ENCODE assay signal across 14 cellular contexts in genomic region chr9:129583308-129584038, GRCh38. TPM values are rescaled to one million over a fixed set of nuclear protein-coding genes. Genes with fewer than 3 reads are reported as not detected.
DNase-seq lines count a peak whose midpoint lies in the region; ATAC-seq and TF ChIP-seq lines count a peak whose summit lies in the region.
"Had no signal": no experiment of that assay in that cellular context is flagged by ENCODE, and none has a peak within 500 bp of the region (broad histone marks: within the 10 kb centered on the region; RNA-seq: fewer than 3 reads in every experiment).

No MANE protein-coding gene starts in this region.

- POLR2A ChIA-PET in HEK293 (lab: Yijun Ruan, JAX) (interaction anchor here (1.0 to 1.4 kb wide), 3 partner anchors 9 to 409 kb away, joined by 3 to 6 read pairs (median 4); partner anchors contain the start of gene IER5L), A673 (lab: Charles Lee; ENCODE audit: low non-redundant PET) (no interaction called here)

- H3K36me3 ChIP-seq in HEK293 (ENCODE audit: control insufficient read depth in 2 of 2, insufficient read depth in 1 of 2, low read length in 2 of 2) (no peaks in the 10 kb centered on the region), A673 (ENCODE audit: insufficient read depth, low read length, poor library complexity, severe bottlenecking) (no peaks in the 10 kb centered on the region), uterus (no peaks in the 10 kb centered on the region)
- H3K36me3 ChIP-seq: heart left ventricle, SJCRH30, vagina had no signal

- DNase-seq in AG10803 (ENCODE audit: low read depth), result peak; percentile 51
- DNase-seq in SKM-1 treated with dmso at 0.1 percent for 144 hours (lab: John Stamatoyannopoulos, UW; ENCODE audit: unreplicated experiment), result peak; percentile 63
- DNase-seq in NCI-H524 treated with DMSO at 0.1 percent for 48 hours (lab: John Stamatoyannopoulos, UW), result no peak
- DNase-seq in A673 (ENCODE audit: low spot score), result no peak
- DNase-seq in uterus, result no peak
- DNase-seq in stimulated activated CD4-positive, alpha-beta T cell treated with anti-CD3 and anti-CD28 coated beads, Interleukin-4, amount 100 ng/mL, for 1 hour, result no peak
- DNase-seq: NCI-H1694 had no signal

- TF ChIP-seq CTCF in AG10803 (conservative IDR thresholded peaks at IDR 0.05; ENCODE audit: low read length), result no peak
- no peak for TF ChIP-seq CTCF in HEK293 (tag by site-specific recombination; IDR thresholded peaks at IDR 0.05)
- TF ChIP-seq CTCF in A673 (conservative IDR thresholded peaks at IDR 0.05; ENCODE audit: low read depth, low read length), result no peak
- TF ChIP-seq CTCF in uterus (IDR thresholded peaks at IDR 0.05), result no peak

- H3K27ac ChIP-seq in HEK293 (ENCODE audit: extremely low read depth, low read depth, low read length), result no peak overlapping the region
- no peak overlapping the region for H3K27ac ChIP-seq in A673 (ENCODE audit: low read depth, low read length, poor library complexity, severe bottlenecking)
- H3K27ac ChIP-seq in uterus, result no peak overlapping the region
- H3K27ac ChIP-seq: epithelial cell of prostate, SJCRH30 had no signal

- no peak for TF ChIP-seq POLR2A in uterus (IDR thresholded peaks at IDR 0.05)

- H3K27me3 ChIP-seq in A673 (replicated peaks; ENCODE audit: insufficient read depth, low read depth, low read length, poor library complexity), result no peaks in the 10 kb centered on the region
- H3K27me3 ChIP-seq in uterus, result no peaks in the 10 kb centered on the region
- H3K27me3 ChIP-seq: heart left ventricle, SJCRH30, vagina had no signal

- CTCF ChIA-PET in HEK293 (lab: Yijun Ruan, JAX), result interaction anchor here (0.8 to 2.0 kb wide), 4 partner anchors 9 to 41 kb away, joined by 3 to 6 read pairs (median 6); no protein-coding TSS in a partner anchor
- CTCF ChIA-PET in A673 (lab: Charles Lee), result no interaction called here

- H3K4me3 ChIP-seq in AG10803 (ENCODE audit: low read length) (no peak overlapping the region), HEK293 (ENCODE audit: low read depth, low read length) (no peak overlapping the region), A673 (ENCODE audit: low read depth, low read length, poor library complexity, severe bottlenecking) (no peak overlapping the region), uterus (no peak overlapping the region)
- H3K4me3 ChIP-seq: heart left ventricle, SJCRH30, vagina had no signal

- H3K9me3 ChIP-seq in HEK293 (ENCODE audit: control insufficient read depth, insufficient read depth, low read depth, low read length), result no peaks in the 10 kb centered on the region
- H3K9me3 ChIP-seq in A673 (ENCODE audit: low read depth, low read length, poor library complexity, severe bottlenecking), result no peaks in the 10 kb centered on the region
- H3K9me3 ChIP-seq in uterus, result no peaks in the 10 kb centered on the region
- H3K9me3 ChIP-seq: heart left ventricle, SJCRH30, vagina had no signal

- BruUV-seq in A673 (replicated peaks; lab: Mats Ljungman, UMichigan), result no TSS peak

- ATAC-seq in esophagus mucosa, result peak; percentile 26

- H3K4me1 ChIP-seq in HEK293 (ENCODE audit: control insufficient read depth, insufficient read depth, low read length), result no peaks in the 10 kb centered on the region
- H3K4me1 ChIP-seq in A673 (ENCODE audit: insufficient read depth, low read length, poor library complexity, severe bottlenecking), result peaks cover 12% of the 10 kb centered on the region
- H3K4me1 ChIP-seq in uterus, result no peaks in the 10 kb centered on the region
- H3K4me1 ChIP-seq: vagina had no signal

- intact Hi-C loops in A673 (cut with micrococcal nuclease; ENCODE audit: unreplicated experiment) (no loop called here), uterus (cut with DNase I; ENCODE audit: low total_unique reads) (no loop called here)

TF ChIP-seq in HEK293, 187 proteins besides CTCF, POLR2A, EP300 and RAD21 (continues in another document):
- TF ChIP-seq, protein P1, sequence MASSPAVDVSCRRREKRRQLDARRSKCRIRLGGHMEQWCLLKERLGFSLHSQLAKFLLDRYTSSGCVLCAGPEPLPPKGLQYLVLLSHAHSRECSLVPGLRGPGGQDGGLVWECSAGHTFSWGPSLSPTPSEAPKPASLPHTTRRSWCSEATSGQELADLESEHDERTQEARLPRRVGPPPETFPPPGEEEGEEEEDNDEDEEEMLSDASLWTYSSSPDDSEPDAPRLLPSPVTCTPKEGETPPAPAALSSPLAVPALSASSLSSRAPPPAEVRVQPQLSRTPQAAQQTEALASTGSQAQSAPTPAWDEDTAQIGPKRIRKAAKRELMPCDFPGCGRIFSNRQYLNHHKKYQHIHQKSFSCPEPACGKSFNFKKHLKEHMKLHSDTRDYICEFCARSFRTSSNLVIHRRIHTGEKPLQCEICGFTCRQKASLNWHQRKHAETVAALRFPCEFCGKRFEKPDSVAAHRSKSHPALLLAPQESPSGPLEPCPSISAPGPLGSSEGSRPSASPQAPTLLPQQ (tag by site-specific recombination; IDR thresholded peaks at IDR 0.05), result peak; percentile 44; the same call in 1 of the 2 replicates
- no peak for TF ChIP-seq ZNF513 (tag by site-specific recombination; IDR thresholded peaks at IDR 0.05)
- no peak for TF ChIP-seq ZNF677 (tag by site-specific recombination; IDR thresholded peaks at IDR 0.05)
- no peak for TF ChIP-seq ZNF366 (tag by site-specific recombination; conservative IDR thresholded peaks at IDR 0.05)
- TF ChIP-seq ZBTB1 (tag by site-specific recombination; IDR thresholded peaks at IDR 0.05), result no peak
- TF ChIP-seq ZNF561 (tag by site-specific recombination; IDR thresholded peaks at IDR 0.05; ENCODE audit: borderline replicate concordance), result no peak
- peak; percentile 83; the same call in 1 of the 2 replicates for TF ChIP-seq ZNF664 (tag by site-specific recombination; IDR thresholded peaks at IDR 0.05)
- no peak for TF ChIP-seq SP7 (tag by site-specific recombination; IDR thresholded peaks at IDR 0.05)
- TF ChIP-seq ZNF202 (tag by site-specific recombination; IDR thresholded peaks at IDR 0.05; ENCODE audit: borderline replicate concordance), result no peak
- no peak for TF ChIP-seq ZNF10 (tag by site-specific recombination; IDR thresholded peaks at IDR 0.05)
- no peak for TF ChIP-seq ZNF621 (tag by site-specific recombination; IDR thresholded peaks at IDR 0.05)
- no peak for TF ChIP-seq ZNF76 (tag by site-specific recombination; IDR thresholded peaks at IDR 0.05; ENCODE audit: borderline replicate concordance, low read depth)
- no peak for TF ChIP-seq ZNF585B (tag by site-specific recombination; IDR thresholded peaks at IDR 0.05)
- no peak for TF ChIP-seq ZSCAN5A (tag by site-specific recombination; IDR thresholded peaks at IDR 0.05)
- TF ChIP-seq, protein P2, sequence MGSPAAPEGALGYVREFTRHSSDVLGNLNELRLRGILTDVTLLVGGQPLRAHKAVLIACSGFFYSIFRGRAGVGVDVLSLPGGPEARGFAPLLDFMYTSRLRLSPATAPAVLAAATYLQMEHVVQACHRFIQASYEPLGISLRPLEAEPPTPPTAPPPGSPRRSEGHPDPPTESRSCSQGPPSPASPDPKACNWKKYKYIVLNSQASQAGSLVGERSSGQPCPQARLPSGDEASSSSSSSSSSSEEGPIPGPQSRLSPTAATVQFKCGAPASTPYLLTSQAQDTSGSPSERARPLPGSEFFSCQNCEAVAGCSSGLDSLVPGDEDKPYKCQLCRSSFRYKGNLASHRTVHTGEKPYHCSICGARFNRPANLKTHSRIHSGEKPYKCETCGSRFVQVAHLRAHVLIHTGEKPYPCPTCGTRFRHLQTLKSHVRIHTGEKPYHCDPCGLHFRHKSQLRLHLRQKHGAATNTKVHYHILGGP (tag by site-specific recombination; IDR thresholded peaks at IDR 0.05), result no peak
- TF ChIP-seq ZFP69B (tag by site-specific recombination; IDR thresholded peaks at IDR 0.05), result peak; percentile 54; the same call in 1 of the 2 replicates

RNA-seq across cellular contexts. Expression of gene C9orf50, which starts 37.4 kb away (rescaled TPM):
- total RNA-seq in esophagus mucosa, result not detected
- total RNA-seq in A673 (2021), result 0.28 TPM in 1 of 2 replicates, not detected in the other
- total RNA-seq in uterus, result under 1 TPM in 1 of 4 donors, not detected in 3; 0.35 TPM
- total RNA-seq: heart left ventricle, pulmonary artery endothelial cell, SJCRH30, vagina had no signal

RNA-seq across cellular contexts. Expression of gene NTMT1, which starts 42.5 kb away (rescaled TPM):
- 18.8 TPM for total RNA-seq in esophagus mucosa
- total RNA-seq in A673 (2021), result 82.8 and 87.1 TPM in 2 replicates
- 10 to 100 TPM in 3 of 4 donors, 1 to 10 TPM in 1; 1.8 to 30.8 (median 21.6) TPM for total RNA-seq in uterus

RNA-seq across cellular contexts. Expression of gene ASB6, which starts 58.5 kb away (rescaled TPM):
- total RNA-seq in esophagus mucosa (11.4 TPM), A673 (2021) (30.4 and 36.5 TPM in 2 replicates), uterus (10 to 100 TPM in 2 of 4 donors, 1 to 10 TPM in 2; 1.3 to 20.3 (median 8.5) TPM)

Comparison
In these comparisons a context has a peak if more than half of its experiments do, and no peak if none do; other contexts are left out.
1. DNase-seq: peak in AG10803 (single experiment) and SKM-1 treated with dmso at 0.1 percent for 144 hours (single experiment); none in NCI-H524 treated with DMSO at 0.1 percent for 48 hours (single experiment), A673 (single experiment), uterus (0 of 2) and stimulated activated CD4-positive, alpha-beta T cell treated with anti-CD3 and anti-CD28 coated beads, Interleukin-4, amount 100 ng/mL, for 1 hour (single experiment).